ENCODE assay signal across 8 cellular contexts in genomic region chr16:30032083-30032819, GRCh38. TPM values are rescaled to one million over a fixed set of nuclear protein-coding genes. Genes with fewer than 3 reads are reported as not detected.
DNase-seq lines count a peak whose midpoint lies in the region; ATAC-seq, FAIRE-seq and TF ChIP-seq lines count a peak whose summit lies in the region.

No MANE protein-coding gene starts in this region.

- H3K4me3 ChIP-seq in MM.1S (ENCODE audit: low read length) (no peak overlapping the region), prostate gland (no peak overlapping the region)

- TF ChIP-seq CTCF in MM.1S (IDR thresholded peaks at IDR 0.05; ENCODE audit: low read length) (peak; percentile 87), prostate gland (IDR thresholded peaks at IDR 0.05) (peak; percentile 23 to 54 (median 43))

- no peak for ATAC-seq in HG02970 (IDR thresholded peaks at IDR 0.05; ENCODE audit: low FRiP score, unreplicated experiment)
- ATAC-seq in GM21737 (IDR thresholded peaks at IDR 0.05; ENCODE audit: unreplicated experiment): no peak

- H3K27me3 ChIP-seq in MM.1S (replicated peaks; ENCODE audit: insufficient read depth, low read length) (peaks cover 54% of the 10 kb centered on the region), prostate gland (replicated peaks; ENCODE audit: insufficient read depth) (peaks cover 11% of the 10 kb centered on the region)

- H3K9ac ChIP-seq in MM.1S (ENCODE audit: low read length): no peak overlapping the region

- intact Hi-C loops in prostate gland (cut with DNase I): no loop called here

- H3K27ac ChIP-seq in MM.1S (ENCODE audit: low read length): no peak overlapping the region
- no peak overlapping the region for H3K27ac ChIP-seq in prostate gland

- H3F3A ChIP-seq in MM.1S (ENCODE audit: insufficient read depth, low read length): no peaks in the 10 kb centered on the region

- no peak for TF ChIP-seq POLR2A in prostate gland (IDR thresholded peaks at IDR 0.05)

- H3K9me2 ChIP-seq in MM.1S (replicated peaks; ENCODE audit: insufficient read depth, low read length): no peaks in the 10 kb centered on the region

- DNase-seq in ELR (ENCODE audit: low read depth) (peak; percentile 75), MM.1S (peak; percentile 69), SIG-M5 (lab: John Stamatoyannopoulos, UW) (peak; percentile 18), frontal cortex (ENCODE audit: low spot score in 2 of 2) (peak; percentile 45 to 60), prostate gland (ENCODE audit: low spot score) (no peak)
- DNase-seq in activated effector memory CD4-positive, alpha-beta T cell treated with Interleukin-2 at 50 U/mL for 16 hours: peak; percentile 44

- H3K4me2 ChIP-seq in MM.1S (ENCODE audit: low read depth, low read length): no peak overlapping the region

- H3K79me2 ChIP-seq in MM.1S (ENCODE audit: low read length): no peaks in the 10 kb centered on the region

- no peaks in the 10 kb centered on the region for H3K36me3 ChIP-seq in MM.1S (replicated peaks; ENCODE audit: insufficient read depth, low read length)
- H3K36me3 ChIP-seq in prostate gland: no peaks in the 10 kb centered on the region

- FAIRE-seq in frontal cortex (lab: Jason Lieb, UNC): no peak

- WGBS in prostate gland: 24% methylated on average over 12 of the region's 12 CpGs

- H3K9me3 ChIP-seq in MM.1S (replicated peaks; ENCODE audit: insufficient read depth, low read length) (no peaks in the 10 kb centered on the region), prostate gland (no peaks in the 10 kb centered on the region)

- no peaks in the 10 kb centered on the region for H4K20me1 ChIP-seq in MM.1S (ENCODE audit: insufficient read depth, low read length)

- H3K4me1 ChIP-seq in MM.1S (ENCODE audit: low read length): no peaks in the 10 kb centered on the region
- peaks cover 5% of the 10 kb centered on the region for H3K4me1 ChIP-seq in prostate gland (replicated peaks)

- no peak overlapping the region for H2AFZ ChIP-seq in MM.1S (ENCODE audit: low read length)

RNA-seq across cellular contexts. Expression of gene TLCD3B, which starts 1.2 kb away (rescaled TPM):
- total RNA-seq in frontal cortex: 10.2 TPM
- total RNA-seq in prostate gland: 10 to 100 TPM in 1 of 2 donors, under 1 TPM in 1; 0.46 to 17.2 TPM

RNA-seq across cellular contexts. Expression of gene C16orf92, which starts 9.3 kb away (rescaled TPM):
- not detected for total RNA-seq in frontal cortex
- total RNA-seq in prostate gland: not detected

RNA-seq across cellular contexts. Expression of gene DOC2A, which starts 21.4 kb away (rescaled TPM):
- 11.8 TPM for total RNA-seq in frontal cortex
- total RNA-seq in prostate gland: 1 to 10 TPM; 3.0 to 6.4 TPM

RNA-seq across cellular contexts. Expression of gene ALDOA, which starts 33.3 kb away (rescaled TPM):
- total RNA-seq in frontal cortex (76.6 TPM), prostate gland (100 to 1,000 TPM; 884 to 943 TPM)

RNA-seq across cellular contexts. Expression of gene INO80E, which starts 36.2 kb away (rescaled TPM):
- total RNA-seq in frontal cortex (22.0 TPM), prostate gland (100 to 1,000 TPM in 1 of 2 donors, 10 to 100 TPM in 1; 51.8 to 113 TPM)
